In genomic region chr2:124586210-124586609, GRCh38 we compare ENCODE assay signal across 27 cellular contexts.
A peak's percentile ranks its signal among the peaks of the same experiment; 100 is the strongest.
DNase-seq lines count a peak whose midpoint lies in the region; TF ChIP-seq lines count a peak whose summit lies in the region.
"Had no signal": no experiment of that assay in that cellular context is flagged by ENCODE, and none has a peak within 500 bp of the region (broad histone marks: within the 10 kb centered on the region; RNA-seq: fewer than 3 reads in every experiment).

No MANE protein-coding gene starts in this region.

- H3K27ac ChIP-seq in spleen = no peak overlapping the region
- H3K27ac ChIP-seq: 22Rv1; A549; BLaER1; BLaER1 treated with 17β-estradiol and CSF1 and Interleukin-3, amounts not matched to agents 10 nM and 100 nM; C4-2B had no signal

- peak; percentile 53 for DNase-seq in spleen
- no peak for DNase-seq in NCI-H748 (lab: John Stamatoyannopoulos, UW; ENCODE audit: unreplicated experiment)
- DNase-seq: 8988T; ACHN; AML-193; BE2C; C1 segment of cervical spinal cord; Caco-2; Calu3; CD4-positive, alpha-beta memory T cell; CD4-positive, alpha-beta T cell; CD4-positive, CD25-positive, alpha-beta regulatory T cell; CD8-positive, alpha-beta memory T cell; CD8-positive, alpha-beta T cell; COR-L47; DMS 273 treated with DMSO at 0.1 percent for 48 hours; DMS153; DMS53; DMS79; DMS79 treated with DMSO at 0.1 percent for 48 hours; DND-41; EL had no signal

- no peaks in the 10 kb centered on the region for H3K4me1 ChIP-seq in spleen
- H3K4me1 ChIP-seq: A549; BE2C; BLaER1; BLaER1 treated with 17β-estradiol and CSF1 and Interleukin-3, amounts not matched to agents 10 nM and 100 nM; Caco-2 had no signal

- intact Hi-C loops in spleen (cut with DNase I; ENCODE audit: low total_unique reads) = no loop called here

- no peak for TF ChIP-seq POLR2A in spleen (IDR thresholded peaks at IDR 0.05)

- H3K9me3 ChIP-seq in spleen = peaks cover 0 to 12% (median 0%) of the 10 kb centered on the region in 8 donors
- H3K9me3 ChIP-seq: A549; BE2C; BLaER1; BLaER1 treated with 17β-estradiol and CSF1 and Interleukin-3, amounts not matched to agents 10 nM and 100 nM; Caco-2 had no signal

- whole genome bisulfite sequencing in spleen, 5 donors = 85 to 95% (median 92%) methylated on average over 3 of the region's 3 CpGs

- no peaks in the 10 kb centered on the region for H3K36me3 ChIP-seq in spleen
- H3K36me3 ChIP-seq: BE2C; BLaER1; BLaER1 treated with 17β-estradiol and CSF1 and Interleukin-3, amounts not matched to agents 10 nM and 100 nM had no signal

- no peaks in the 10 kb centered on the region for H3K27me3 ChIP-seq in spleen (replicated peaks in 1 of 7)
- H3K27me3 ChIP-seq: BE2C; BLaER1; BLaER1 treated with 17β-estradiol and CSF1 and Interleukin-3, amounts not matched to agents 10 nM and 100 nM had no signal

- no peak overlapping the region for H3K4me3 ChIP-seq in spleen
- H3K4me3 ChIP-seq: A549; BLaER1; BLaER1 treated with 17β-estradiol and CSF1 and Interleukin-3, amounts not matched to agents 10 nM and 100 nM had no signal

- no peak for TF ChIP-seq CTCF in spleen (IDR thresholded peaks at IDR 0.05 in 8 of 11, conservative IDR thresholded peaks at IDR 0.05 in 3 of 11)
